ENCODE assay signal across 34 cellular contexts in the genomic region with DNA sequence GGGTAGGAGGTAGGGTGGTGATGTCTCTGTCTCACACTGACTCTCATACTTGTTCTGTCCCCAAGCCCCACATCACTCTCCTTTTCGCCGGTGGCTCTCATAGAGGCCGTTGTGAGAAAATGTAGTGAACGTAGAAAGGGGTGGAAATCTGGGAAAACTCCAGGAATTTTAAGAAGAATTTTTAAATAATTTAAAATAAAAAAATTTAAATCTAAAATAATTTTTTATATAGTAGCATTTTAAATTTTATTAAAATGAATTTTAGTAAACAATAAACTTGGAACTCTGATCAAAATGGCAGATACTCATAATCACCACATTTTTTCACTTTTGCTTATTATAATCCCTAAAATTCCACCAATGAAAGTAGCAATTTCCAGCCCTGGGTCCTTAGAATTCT.
"Had no signal": no experiment of that assay in that cellular context is flagged by ENCODE, and none has a peak within 500 bp of the region (broad histone marks: within the 10 kb centered on the region; RNA-seq: fewer than 3 reads in every experiment).

No MANE protein-coding gene starts in this region.

- DNase-seq: Karpas-422, Kasumi-1, MG63, MM.1S, MV-4-11, NCI-H1048, NCI-H1092, NCI-H1092 treated with DMSO at 0.1 percent for 48 hours, NCI-H1105, NCI-H1105 treated with DMSO at 0.1 percent for 48 hours, NCI-H1417, NCI-H1417 treated with DMSO at 0.1 percent for 48 hours, NCI-H1436, NCI-H1436 treated with DMSO at 0.1 percent for 48 hours, NCI-H146, NCI-H1694, NCI-H1694 treated with DMSO at 0.1 percent for 48 hours, NCI-H187, NCI-H187 treated with DMSO at 0.1 percent for 48 hours, NCI-H1930, NCI-H2029, NCI-H2029 treated with DMSO at 0.1 percent for 48 hours, NCI-H2081, NCI-H2081 treated with DMSO at 0.1 percent for 48 hours, NCI-H2107, NCI-H2171, NCI-H2227 treated with DMSO at 0.1 percent for 48 hours, NCI-H226, NCI-H345, NCI-H446, NCI-H446 treated with DMSO at 0.1 percent for 48 hours, NCI-H510A, NCI-H510A treated with DMSO at 0.1 percent for 48 hours, NCI-H524 had no signal
